In genomic region chr12:4256043-4256826, GRCh38 we compare ENCODE assay signal across 1 cellular context.
TF ChIP-seq lines count a peak whose summit lies in the region.

No MANE protein-coding gene starts in this region.

TF ChIP-seq in K562, 482 proteins besides CTCF, POLR2A, EP300 and RAD21 (continued from another document):
- TF ChIP-seq, protein P1, sequence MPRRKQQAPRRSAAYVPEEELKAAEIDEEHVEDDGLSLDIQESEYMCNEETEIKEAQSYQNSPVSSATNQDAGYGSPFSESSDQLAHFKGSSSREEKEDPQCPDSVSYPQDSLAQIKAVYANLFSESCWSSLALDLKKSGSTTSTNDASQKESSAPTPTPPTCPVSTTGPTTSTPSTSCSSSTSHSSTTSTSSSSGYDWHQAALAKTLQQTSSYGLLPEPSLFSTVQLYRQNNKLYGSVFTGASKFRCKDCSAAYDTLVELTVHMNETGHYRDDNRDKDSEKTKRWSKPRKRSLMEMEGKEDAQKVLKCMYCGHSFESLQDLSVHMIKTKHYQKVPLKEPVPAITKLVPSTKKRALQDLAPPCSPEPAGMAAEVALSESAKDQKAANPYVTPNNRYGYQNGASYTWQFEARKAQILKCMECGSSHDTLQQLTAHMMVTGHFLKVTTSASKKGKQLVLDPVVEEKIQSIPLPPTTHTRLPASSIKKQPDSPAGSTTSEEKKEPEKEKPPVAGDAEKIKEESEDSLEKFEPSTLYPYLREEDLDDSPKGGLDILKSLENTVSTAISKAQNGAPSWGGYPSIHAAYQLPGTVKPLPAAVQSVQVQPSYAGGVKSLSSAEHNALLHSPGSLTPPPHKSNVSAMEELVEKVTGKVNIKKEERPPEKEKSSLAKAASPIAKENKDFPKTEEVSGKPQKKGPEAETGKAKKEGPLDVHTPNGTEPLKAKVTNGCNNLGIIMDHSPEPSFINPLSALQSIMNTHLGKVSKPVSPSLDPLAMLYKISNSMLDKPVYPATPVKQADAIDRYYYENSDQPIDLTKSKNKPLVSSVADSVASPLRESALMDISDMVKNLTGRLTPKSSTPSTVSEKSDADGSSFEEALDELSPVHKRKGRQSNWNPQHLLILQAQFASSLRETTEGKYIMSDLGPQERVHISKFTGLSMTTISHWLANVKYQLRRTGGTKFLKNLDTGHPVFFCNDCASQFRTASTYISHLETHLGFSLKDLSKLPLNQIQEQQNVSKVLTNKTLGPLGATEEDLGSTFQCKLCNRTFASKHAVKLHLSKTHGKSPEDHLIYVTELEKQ (CRISPR knock-in tag; IDR thresholded peaks at IDR 0.05): no peak
- TF ChIP-seq ZNF224 (CRISPR knock-in tag; IDR thresholded peaks at IDR 0.05): no peak
- TF ChIP-seq WHSC1 (IDR thresholded peaks at IDR 0.05; ENCODE audit: low read length): no peak
- TF ChIP-seq, protein P2, sequence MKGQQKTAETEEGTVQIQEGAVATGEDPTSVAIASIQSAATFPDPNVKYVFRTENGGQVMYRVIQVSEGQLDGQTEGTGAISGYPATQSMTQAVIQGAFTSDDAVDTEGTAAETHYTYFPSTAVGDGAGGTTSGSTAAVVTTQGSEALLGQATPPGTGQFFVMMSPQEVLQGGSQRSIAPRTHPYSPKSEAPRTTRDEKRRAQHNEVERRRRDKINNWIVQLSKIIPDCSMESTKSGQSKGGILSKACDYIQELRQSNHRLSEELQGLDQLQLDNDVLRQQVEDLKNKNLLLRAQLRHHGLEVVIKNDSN (CRISPR knock-in tag; IDR thresholded peaks at IDR 0.05): no peak
- TF ChIP-seq RBM25 (IDR thresholded peaks at IDR 0.05; ENCODE audit: low read depth, low read length, severe bottlenecking): peak; percentile 54
- TF ChIP-seq PURB (CRISPR knock-in tag; IDR thresholded peaks at IDR 0.05; ENCODE audit: low read depth): no peak
- TF ChIP-seq NKRF (IDR thresholded peaks at IDR 0.05; ENCODE audit: borderline replicate concordance): no peak
- no peak for TF ChIP-seq ZNF282 (CRISPR knock-in tag; IDR thresholded peaks at IDR 0.05)
- TF ChIP-seq PHF21A (IDR thresholded peaks at IDR 0.05; ENCODE audit: borderline replicate concordance, low read depth): no peak
- TF ChIP-seq NR4A1 (CRISPR knock-in tag; IDR thresholded peaks at IDR 0.05): no peak
- TF ChIP-seq NR4A1 (tag; IDR thresholded peaks at IDR 0.05): no peak
- no peak for TF ChIP-seq ELF2 (CRISPR knock-in tag; IDR thresholded peaks at IDR 0.05)
- no peak for TF ChIP-seq PYGO2 (tag; IDR thresholded peaks at IDR 0.05)
- TF ChIP-seq NR2C1 (IDR thresholded peaks at IDR 0.05): no peak
- no peak for TF ChIP-seq NR2C1 (tag; IDR thresholded peaks at IDR 0.05)
- TF ChIP-seq ZNF766 (CRISPR knock-in tag; conservative IDR thresholded peaks at IDR 0.05): no peak
- TF ChIP-seq KDM1A (IDR thresholded peaks at IDR 0.05): 0 out of 4 replicates have a peak, but pooled peaks of 1 of the 2 experiments have one; percentile 22
- TF ChIP-seq BRCA1 (IDR thresholded peaks at IDR 0.05): no peak
- no peak for TF ChIP-seq BRCA1 (CRISPR knock-in tag; IDR thresholded peaks at IDR 0.05)
- no peak for TF ChIP-seq TEAD2 (tag; IDR thresholded peaks at IDR 0.05)
- TF ChIP-seq ZNF57 (CRISPR knock-in tag; IDR thresholded peaks at IDR 0.05): no peak
- no peak for TF ChIP-seq JUN (IDR thresholded peaks at IDR 0.05; ENCODE audit: borderline replicate concordance, low read depth, low read length)
- TF ChIP-seq JUN (CRISPR knock-in tag; IDR thresholded peaks at IDR 0.05; ENCODE audit: borderline replicate concordance): no peak
- peak; percentile 35 for TF ChIP-seq ZFP36 (IDR thresholded peaks at IDR 0.05; ENCODE audit: low read depth, low read length, partially characterized antibody)
- TF ChIP-seq BCOR (IDR thresholded peaks at IDR 0.05): 0 out of 2 replicates have a peak, but pooled peaks have one; percentile 45
